ENCODE assay signal across 8 cellular contexts in genomic region chr2:178523596-178524134, GRCh38. TPM values are rescaled to one million over a fixed set of nuclear protein-coding genes. Genes with fewer than 3 reads are reported as not detected.
DNase-seq lines count a peak whose midpoint lies in the region; ATAC-seq, FAIRE-seq and TF ChIP-seq lines count a peak whose summit lies in the region.

No MANE protein-coding gene starts in this region.

- H3K9ac ChIP-seq in astrocyte (ENCODE audit: low read length): peak overlapping the region; percentile 86

- peak overlapping the region; percentile 74 for H3K4me3 ChIP-seq in astrocyte (ENCODE audit: insufficient read depth, low read depth, low read length)
- peak overlapping the region; percentile 11 to 53 (median 51) for H3K4me3 ChIP-seq in thyroid gland (replicated peaks in 1 of 3)

- FAIRE-seq in astrocyte (lab: Jason Lieb, UNC) (no peak), GM12892 (lab: Jason Lieb, UNC) (no peak)

- peak overlapping the region; percentile 39 for H2AFZ ChIP-seq in astrocyte (ENCODE audit: low read depth, low read length)

- H3K36me3 Mint-ChIP-seq in astrocyte (ENCODE audit: low read depth, unreplicated experiment): peaks cover 14% of the 10 kb centered on the region

- H3K79me2 ChIP-seq in astrocyte (ENCODE audit: insufficient read depth, low read length): peaks cover 40% of the 10 kb centered on the region

- intact Hi-C loops in thyroid gland (cut with DNase I): no loop called here

- DNase-seq in Daoy (ENCODE audit: low read depth): peak; percentile 12
- DNase-seq in astrocyte (ENCODE audit: low read depth): no peak
- no peak for DNase-seq in thyroid gland
- DNase-seq in GM12892 (ENCODE audit: insufficient read length): no peak
- no peak for DNase-seq in cortex of kidney (lab: John Stamatoyannopoulos, UW)

- H3K4me1 Mint-ChIP-seq in astrocyte (ENCODE audit: low read depth, unreplicated experiment): no peaks in the 10 kb centered on the region

- H4K20me1 ChIP-seq in astrocyte (ENCODE audit: insufficient read depth, low read length): no peaks in the 10 kb centered on the region

- H3K27ac Mint-ChIP-seq in astrocyte (ENCODE audit: unreplicated experiment): peak overlapping the region; percentile 80

- ATAC-seq in HG02973 (IDR thresholded peaks at IDR 0.05; ENCODE audit: unreplicated experiment) (peak; percentile 18), HG02678 (IDR thresholded peaks at IDR 0.05; ENCODE audit: unreplicated experiment) (no peak)

- TF ChIP-seq CTCF in astrocyte (IDR thresholded peaks at IDR 0.05; ENCODE audit: insufficient read depth, low read depth, low read length): no peak
- TF ChIP-seq CTCF in thyroid gland (IDR thresholded peaks at IDR 0.05): no peak

- 49 to 58% methylated on average over 8 of the region's 8 CpGs for WGBS in thyroid gland, 2 donors

- H3K27me3 ChIP-seq in astrocyte (ENCODE audit: insufficient read depth, low read length) (no peaks in the 10 kb centered on the region), layer of hippocampus (ENCODE audit: control insufficient read depth, insufficient read depth, low read length) (no peaks in the 10 kb centered on the region), thyroid gland (no peaks in the 10 kb centered on the region)

- H3K4me3 Mint-ChIP-seq in astrocyte (ENCODE audit: unreplicated experiment): peak overlapping the region; percentile 97

- TF ChIP-seq POLR2A in thyroid gland (IDR thresholded peaks at IDR 0.05) (no peak), GM12892 (IDR thresholded peaks at IDR 0.05; ENCODE audit: low read depth, low read length) (no peak)

- peak overlapping the region; percentile 88 for H3K4me2 ChIP-seq in astrocyte (ENCODE audit: low read length)

- H3K4me1 ChIP-seq in astrocyte (ENCODE audit: insufficient read depth, low read length): peaks cover 3% of the 10 kb centered on the region
- H3K4me1 ChIP-seq in thyroid gland: peaks cover 0 to 6% of the 10 kb centered on the region in 2 donors

- no peaks in the 10 kb centered on the region for H3K27me3 Mint-ChIP-seq in astrocyte (ENCODE audit: low read depth, unreplicated experiment)

- H3K27ac ChIP-seq in astrocyte (ENCODE audit: low read depth, low read length) (peak overlapping the region; percentile 66), layer of hippocampus (ENCODE audit: low read depth, low read length) (peak overlapping the region; percentile 55), thyroid gland (peak overlapping the region in 2 of 3 donors; percentile 6 to 43)

- H3K36me3 ChIP-seq in astrocyte (ENCODE audit: insufficient read depth, low read length): no peaks in the 10 kb centered on the region
- H3K36me3 ChIP-seq in thyroid gland: no peaks in the 10 kb centered on the region

- no peaks in the 10 kb centered on the region for H3K9me3 ChIP-seq in astrocyte (ENCODE audit: insufficient read depth, low read depth, low read length)
- H3K9me3 ChIP-seq in thyroid gland: no peaks in the 10 kb centered on the region

- no peaks in the 10 kb centered on the region for H3K9me3 Mint-ChIP-seq in astrocyte (ENCODE audit: unreplicated experiment)

RNA-seq across cellular contexts. Expression of gene PLEKHA3, which starts 43.4 kb away (rescaled TPM):
- total RNA-seq in Daoy (2014; rRNA removed; shearing (Covaris generic)): 7.9 and 11.7 TPM in 2 replicates
- total RNA-seq in astrocyte: 41.0 and 42.1 TPM in 2 replicates
- 10 to 100 TPM; 12.3 to 23.5 (median 15.6) TPM for total RNA-seq in thyroid gland
- 8.4 TPM for polyA plus RNA-seq in GM12892 (2012; ENCODE audit: missing spikeins)

RNA-seq across cellular contexts. Expression of gene FKBP7, which starts 45.3 kb away (rescaled TPM):
- total RNA-seq in Daoy (2014; rRNA removed; shearing (Covaris generic)): 29.0 and 43.0 TPM in 2 replicates
- total RNA-seq in astrocyte (45.1 and 58.5 TPM in 2 replicates), thyroid gland (10 to 100 TPM; 10.0 to 22.4 (median 16.5) TPM)
- polyA plus RNA-seq in GM12892 (2012; ENCODE audit: missing spikeins): 7.2 TPM
